29 cellular contexts compared by ENCODE assay signal in genomic region chr6:113076817-113077216, GRCh38.
"Had no signal": no experiment of that assay in that cellular context is flagged by ENCODE, and none has a peak within 500 bp of the region (broad histone marks: within the 10 kb centered on the region; RNA-seq: fewer than 3 reads in every experiment).

No MANE protein-coding gene starts in this region.

- H3K9me3 Mint-ChIP-seq: activated B cell treated with CpG ODN at 0.5 μM for 24 hours; activated CD4-positive, alpha-beta T cell treated with anti-CD3 and anti-CD28 coated beads, Interleukin-2, amount 10 ng/mL, durations not matched to agents 24 days and 14 days; activated T-cell treated with anti-CD3 and anti-CD28 coated beads, Interleukin-2, amount 50 U/mL, for 24 hours; brain had no signal

- H3K27ac ChIP-seq: ascending aorta, SK-N-MC had no signal

- H3K4me3 ChIP-seq: ascending aorta, SK-N-MC had no signal

- H3K4me3 Mint-ChIP-seq: activated B cell treated with CpG ODN at 0.5 μM for 24 hours; activated CD4-positive, alpha-beta T cell treated with anti-CD3 and anti-CD28 coated beads, Interleukin-2, amount 10 ng/mL, durations not matched to agents 24 days and 14 days; activated CD8-positive, alpha-beta memory T cell treated with anti-CD3 and anti-CD28 coated beads, Interleukin-2, amount 10 ng/mL, durations not matched to agents 7 days and 5 days; activated naive CD8-positive, alpha-beta T cell treated with anti-CD3 and anti-CD28 coated beads, Interleukin-2, amount 50 U/mL, for 24 hours; activated T-cell treated with anti-CD3 and anti-CD28 coated beads, Interleukin-2, amount 50 U/mL, for 24 hours; brain; T-cell had no signal

- FAIRE-seq: TTC549 had no signal

- H3K9me3 ChIP-seq: ascending aorta had no signal

- H3K27ac Mint-ChIP-seq: activated B cell treated with CpG ODN at 0.5 μM for 24 hours; activated CD4-positive, alpha-beta T cell treated with anti-CD3 and anti-CD28 coated beads, Interleukin-2, amount 10 ng/mL, durations not matched to agents 24 days and 14 days; activated CD8-positive, alpha-beta memory T cell treated with anti-CD3 and anti-CD28 coated beads, Interleukin-2, amount 10 ng/mL, durations not matched to agents 7 days and 5 days; activated naive CD4-positive, alpha-beta T cell treated with anti-CD3 and anti-CD28 coated beads, Interleukin-2, amount 50 U/mL, for 72 hours; activated naive CD8-positive, alpha-beta T cell treated with anti-CD3 and anti-CD28 coated beads, Interleukin-2, amount 50 U/mL, for 24 hours; activated T-cell treated with anti-CD3 and anti-CD28 coated beads, Interleukin-2, amount 50 U/mL, for 24 hours; brain; T-cell had no signal

- ATAC-seq: activated CD8-positive, alpha-beta memory T cell treated with anti-CD3 and anti-CD28 coated beads, Interleukin-2, amount 10 ng/mL, durations not matched to agents 7 days and 5 days; activated naive CD4-positive, alpha-beta T cell treated with anti-CD3 and anti-CD28 coated beads, Interleukin-2, amount 50 U/mL, for 72 hours; activated naive CD8-positive, alpha-beta T cell treated with anti-CD3 and anti-CD28 coated beads, Interleukin-2, amount 50 U/mL, for 24 hours; Panc1; Right ventricle myocardium inferior; T-cell had no signal

- H3K4me1 Mint-ChIP-seq: activated B cell treated with CpG ODN at 0.5 μM for 24 hours; activated CD4-positive, alpha-beta T cell treated with anti-CD3 and anti-CD28 coated beads, Interleukin-2, amount 10 ng/mL, durations not matched to agents 24 days and 14 days; activated CD8-positive, alpha-beta memory T cell treated with anti-CD3 and anti-CD28 coated beads, Interleukin-2, amount 10 ng/mL, durations not matched to agents 7 days and 5 days; activated naive CD8-positive, alpha-beta T cell treated with anti-CD3 and anti-CD28 coated beads, Interleukin-2, amount 50 U/mL, for 24 hours; T-cell had no signal

- H3K4me1 ChIP-seq: ascending aorta had no signal

- H3K36me3 ChIP-seq: ascending aorta had no signal

- H3K27me3 Mint-ChIP-seq: activated B cell treated with CpG ODN at 0.5 μM for 24 hours; activated CD4-positive, alpha-beta T cell treated with anti-CD3 and anti-CD28 coated beads, Interleukin-2, amount 10 ng/mL, durations not matched to agents 24 days and 14 days; activated CD8-positive, alpha-beta memory T cell treated with anti-CD3 and anti-CD28 coated beads, Interleukin-2, amount 10 ng/mL, durations not matched to agents 7 days and 5 days; activated naive CD8-positive, alpha-beta T cell treated with anti-CD3 and anti-CD28 coated beads, Interleukin-2, amount 50 U/mL, for 24 hours; activated T-cell treated with anti-CD3 and anti-CD28 coated beads, Interleukin-2, amount 50 U/mL, for 24 hours; brain; T-cell had no signal

- DNase-seq: activated B cell treated with CpG ODN at 0.5 μM for 24 hours; activated CD4-positive, alpha-beta T cell treated with anti-CD3 and anti-CD28 coated beads for 1 hour; activated CD4-positive, alpha-beta T cell treated with anti-CD3 and anti-CD28 coated beads, Interleukin-2, amount 10 ng/mL, durations not matched to agents 24 days and 14 days; activated CD4-positive, alpha-beta T cell treated with anti-CD3 and anti-CD28 coated beads, Interleukin-2, amount 50 U/mL, for 48 hours; activated CD8-positive, alpha-beta memory T cell treated with anti-CD3 and anti-CD28 coated beads, Interleukin-2, amount 10 ng/mL, durations not matched to agents 7 days and 5 days; activated effector memory CD4-positive, alpha-beta T cell treated with anti-CD3 and anti-CD28 coated beads, Interleukin-2, amount 50 U/mL, for 16 hours; activated naive CD4-positive, alpha-beta T cell treated with Interleukin-2 at 50 U/mL for 16 hours; activated naive CD8-positive, alpha-beta T cell treated with anti-CD3 and anti-CD28 coated beads, Interleukin-2, amount 50 U/mL, for 24 hours; activated T-cell treated with anti-CD3 and anti-CD28 coated beads, Interleukin-2, amount 50 U/mL, for 24 hours; amniotic stem cell; Kasumi-1; NCI-H1105 treated with DMSO at 0.1 percent for 48 hours; NCI-H1436 treated with DMSO at 0.1 percent for 48 hours; NCI-H187; NCI-H2081; NCI-H510A treated with DMSO at 0.1 percent for 48 hours; NK-92 treated with Interleukin-12 subunit alpha and Interleukin-12 subunit beta, amount 100 ng/mL, for 24 hours; OCI-M1; RPMI8226; T-cell; T-helper 2 cell; T1000 had no signal

- H3K27me3 ChIP-seq: ascending aorta had no signal

- H3K36me3 Mint-ChIP-seq: activated CD8-positive, alpha-beta memory T cell treated with anti-CD3 and anti-CD28 coated beads, Interleukin-2, amount 10 ng/mL, durations not matched to agents 7 days and 5 days; activated naive CD4-positive, alpha-beta T cell treated with anti-CD3 and anti-CD28 coated beads, Interleukin-2, amount 50 U/mL, for 72 hours; brain; T-cell had no signal
